ENCODE assay signal across 29 cellular contexts in genomic region chr4:27090406-27090805, GRCh38.
"Had no signal": no experiment of that assay in that cellular context is flagged by ENCODE, and none has a peak within 500 bp of the region (broad histone marks: within the 10 kb centered on the region; RNA-seq: fewer than 3 reads in every experiment).

No MANE protein-coding gene starts in this region.

- H3K9me3 ChIP-seq: adrenal gland, ascending aorta, esophagus muscularis mucosa, thoracic aorta, upper lobe of right lung had no signal

- H3K36me3 Mint-ChIP-seq: activated naive CD8-positive, alpha-beta T cell; natural killer cell treated with Interleukin-12 subunit alpha and Interleukin-12 subunit beta and Interleukin-15 and Interleukin-18, amount 100 ng/mL, for 72 hours had no signal

- H3K9me3 Mint-ChIP-seq: activated B cell treated with CpG ODN at 0.5 μM for 24 hours; activated T-cell treated with anti-CD3 and anti-CD28 coated beads, Interleukin-2, amount 50 U/mL, for 4 hours; activated T-helper 2 cell treated with anti-CD3 and anti-CD28 coated beads, Interferon-gamma antibody, Interleukin-2, Interleukin-4, amounts not matched to agents 10 μg/mL and 5 μg/mL and 100 μg/mL, durations not matched to agents 14 hours and 24 hours and 36 hours; effector memory CD8-positive, alpha-beta T cell; memory B cell; natural killer cell treated with Interleukin-12 subunit alpha and Interleukin-12 subunit beta and Interleukin-15 and Interleukin-18, amount 100 ng/mL, for 72 hours had no signal

- H3K79me2 ChIP-seq: parathyroid adenoma had no signal

- ATAC-seq: activated T-cell treated with anti-CD3 and anti-CD28 coated beads, Interleukin-2, amount 50 U/mL, for 4 hours; effector memory CD8-positive, alpha-beta T cell; left colon; right cardiac atrium; upper lobe of right lung had no signal

- H3K27ac ChIP-seq: adrenal gland, ascending aorta, brain microvascular endothelial cell, dorsolateral prefrontal cortex, esophagus muscularis mucosa, parathyroid adenoma, thoracic aorta, upper lobe of right lung had no signal

- H3K4me3 ChIP-seq: adrenal gland, ascending aorta, dorsolateral prefrontal cortex, esophagus muscularis mucosa, thoracic aorta, upper lobe of right lung had no signal

- H3K9ac ChIP-seq: parathyroid adenoma had no signal

- H2AFZ ChIP-seq: parathyroid adenoma had no signal

- H3K4me1 ChIP-seq: ascending aorta, parathyroid adenoma, upper lobe of right lung had no signal

- H3K36me3 ChIP-seq: adrenal gland, ascending aorta, brain microvascular endothelial cell, esophagus muscularis mucosa, thoracic aorta, upper lobe of right lung had no signal

- DNase-seq: activated B cell treated with CpG ODN at 0.5 μM for 24 hours; activated CD4-positive, alpha-beta T cell treated with anti-CD3 and anti-CD28 coated beads for 4 hours; activated CD4-positive, alpha-beta T cell treated with anti-CD3 and anti-CD28 coated beads, Interleukin-2, amount 50 U/mL, for 48 hours; activated CD8-positive, alpha-beta memory T cell treated with anti-CD3 and anti-CD28 coated beads, Interleukin-2, amount 50 U/mL, for 48 hours; activated naive CD4-positive, alpha-beta T cell; activated T-cell treated with anti-CD3 and anti-CD28 coated beads, Interleukin-2, amount 50 U/mL, for 4 hours; adrenal gland; brain microvascular endothelial cell; central memory CD4-positive, alpha-beta T cell; dorsolateral prefrontal cortex; effector memory CD8-positive, alpha-beta T cell; glutamatergic neuron; hippocampal formation; islet precursor cell; left colon; nucleus accumbens; right cardiac atrium; stimulated activated CD4-positive, alpha-beta T cell treated with anti-CD3 and anti-CD28 coated beads, Interleukin-4, amount 100 ng/mL, for 24 hours; stimulated activated naive CD4-positive, alpha-beta T cell treated with Interleukin-2 at 50 U/mL for 16 hours; T-helper 9 cell; upper lobe of right lung had no signal

- H3K4me3 Mint-ChIP-seq: activated B cell treated with CpG ODN at 0.5 μM for 24 hours; activated naive CD8-positive, alpha-beta T cell; activated T-cell treated with anti-CD3 and anti-CD28 coated beads, Interleukin-2, amount 50 U/mL, for 4 hours; effector memory CD8-positive, alpha-beta T cell; memory B cell; natural killer cell treated with Interleukin-12 subunit alpha and Interleukin-12 subunit beta and Interleukin-15 and Interleukin-18, amount 100 ng/mL, for 72 hours had no signal

- H3K27ac Mint-ChIP-seq: activated B cell treated with CpG ODN at 0.5 μM for 24 hours; activated naive CD8-positive, alpha-beta T cell; activated T-helper 2 cell treated with anti-CD3 and anti-CD28 coated beads, Interferon-gamma antibody, Interleukin-2, Interleukin-4, amounts not matched to agents 10 μg/mL and 5 μg/mL and 100 μg/mL, durations not matched to agents 14 hours and 24 hours and 36 hours; effector memory CD8-positive, alpha-beta T cell; memory B cell; natural killer cell treated with Interleukin-12 subunit alpha and Interleukin-12 subunit beta and Interleukin-15 and Interleukin-18, amount 100 ng/mL, for 72 hours had no signal

- H3K27me3 ChIP-seq: ascending aorta, brain microvascular endothelial cell had no signal
